Comparison of ENCODE assay signal across 8 cellular contexts in the genomic region with DNA sequence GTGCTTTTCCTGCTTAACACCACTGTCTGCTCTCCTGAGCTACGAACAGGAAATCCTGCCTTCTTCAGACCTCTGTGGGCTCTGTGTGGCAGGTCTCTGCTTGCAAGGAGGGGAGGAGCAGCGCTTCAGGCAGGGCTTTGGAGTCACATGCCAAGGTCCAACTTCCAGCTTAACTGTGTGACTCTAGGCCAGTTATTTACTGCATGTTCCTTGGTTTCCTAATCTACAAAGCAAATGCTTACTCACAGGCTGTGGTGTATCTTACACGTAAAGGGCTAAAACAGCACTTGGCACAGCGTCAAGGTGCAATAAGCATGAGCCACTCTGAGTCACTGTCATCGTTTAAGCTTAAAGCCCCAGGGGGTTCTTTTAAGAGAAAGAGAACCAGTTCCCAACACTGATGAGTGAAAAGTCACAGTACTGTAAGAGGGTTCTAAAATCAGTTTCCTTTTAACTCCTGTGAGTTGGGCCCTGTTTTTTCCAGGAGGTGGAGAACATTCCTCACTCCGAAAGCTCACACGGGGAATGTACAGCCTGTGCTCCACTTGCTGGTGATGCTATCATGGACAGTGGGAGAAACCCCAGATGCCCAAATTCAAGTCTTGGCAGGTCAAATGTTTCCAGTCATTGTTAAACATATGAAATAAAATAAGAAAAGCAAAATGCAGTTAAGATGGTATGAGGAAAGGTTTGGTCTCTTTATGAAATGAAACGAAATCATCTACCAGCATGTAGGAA. TPM values are rescaled to one million over a fixed set of nuclear protein-coding genes. Genes with fewer than 3 reads are reported as not detected.
DNase-seq lines count a peak whose midpoint lies in the region; ATAC-seq and TF ChIP-seq lines count a peak whose summit lies in the region.

No MANE protein-coding gene starts in this region.

- no peaks in the 10 kb centered on the region for H3K79me2 ChIP-seq in smooth muscle cell (ENCODE audit: low read depth)

- peak overlapping the region; percentile 78 for H3K27ac Mint-ChIP-seq in activated naive CD8-positive, alpha-beta T cell

- TF ChIP-seq CTCF in 22Rv1 (IDR thresholded peaks at IDR 0.05) (no peak), left ventricle myocardium inferior (IDR thresholded peaks at IDR 0.05; ENCODE audit: borderline replicate concordance) (no peak), smooth muscle cell (IDR thresholded peaks at IDR 0.05; ENCODE audit: borderline replicate concordance, insufficient read depth, poor library complexity, severe bottlenecking) (no peak)

- peak overlapping the region; percentile 73 for H3K4me2 ChIP-seq in smooth muscle cell

- H3F3A ChIP-seq in smooth muscle cell (ENCODE audit: low read depth) = peaks cover 22% of the 10 kb centered on the region

- peaks cover 36% of the 10 kb centered on the region for H3K36me3 Mint-ChIP-seq in activated naive CD8-positive, alpha-beta T cell

- H2AFZ ChIP-seq in smooth muscle cell (ENCODE audit: low read depth) = no peak overlapping the region

- DNase-seq in NOMO-1 treated with dmso at 0.1 percent for 144 hours (lab: John Stamatoyannopoulos, UW; ENCODE audit: unreplicated experiment) (peak; percentile 93), left ventricle myocardium inferior (peak; percentile 40), smooth muscle cell (lab: John Stamatoyannopoulos, UW; ENCODE audit: unreplicated experiment) (peak; percentile 42)
- no peak for DNase-seq in effector CD8-positive, alpha-beta T cell (lab: John Stamatoyannopoulos, UW)

- peak overlapping the region; percentile 58 for H3K4me3 Mint-ChIP-seq in activated naive CD8-positive, alpha-beta T cell

- H3K9me3 Mint-ChIP-seq in activated naive CD8-positive, alpha-beta T cell (ENCODE audit: low read depth) = no peaks in the 10 kb centered on the region

- no peaks in the 10 kb centered on the region for H3K27me3 Mint-ChIP-seq in activated naive CD8-positive, alpha-beta T cell

- H3K4me1 ChIP-seq in left ventricle myocardium inferior (peaks cover 39% of the 10 kb centered on the region), smooth muscle cell (ENCODE audit: low read depth) (peaks cover 20% of the 10 kb centered on the region)

- intact Hi-C loops in left ventricle myocardium inferior (cut with micrococcal nuclease) = no loop called here

- H3K27me3 ChIP-seq in left ventricle myocardium inferior (ENCODE audit: low read depth) (no peaks in the 10 kb centered on the region), smooth muscle cell (ENCODE audit: low read depth) (no peaks in the 10 kb centered on the region)

- no peaks in the 10 kb centered on the region for H4K20me1 ChIP-seq in smooth muscle cell (ENCODE audit: low read depth)

- H3K9me3 ChIP-seq in left ventricle myocardium inferior (replicated peaks) (no peaks in the 10 kb centered on the region), smooth muscle cell (replicated peaks; ENCODE audit: low read depth) (no peaks in the 10 kb centered on the region)

- H3K4me3 ChIP-seq in left ventricle myocardium inferior = peak overlapping the region; percentile 33
- peak overlapping the region; percentile 12 for H3K4me3 ChIP-seq in smooth muscle cell

- H3K27ac ChIP-seq in 22Rv1 = peak overlapping the region; percentile 90
- H3K27ac ChIP-seq in left ventricle myocardium inferior (replicated peaks) = peak overlapping the region; percentile 86
- peak overlapping the region; percentile 99 for H3K27ac ChIP-seq in smooth muscle cell (ENCODE audit: low read depth)

- peak overlapping the region; percentile 85 for H3K9ac ChIP-seq in smooth muscle cell (ENCODE audit: low read depth)

- H3K4me1 Mint-ChIP-seq in activated naive CD8-positive, alpha-beta T cell (ENCODE audit: low read depth) = peaks cover 29% of the 10 kb centered on the region

- 13% methylated on average over 8 of the region's 8 CpGs for WGBS in smooth muscle cell (ENCODE audit: low lambda C conversion rate)

- ATAC-seq in GM18498 (IDR thresholded peaks at IDR 0.05; ENCODE audit: unreplicated experiment) = peak; percentile 81
- ATAC-seq in HG03139 (IDR thresholded peaks at IDR 0.05; ENCODE audit: unreplicated experiment) = peak; percentile 70

- H3K36me3 ChIP-seq in left ventricle myocardium inferior (peaks cover 30% of the 10 kb centered on the region), smooth muscle cell (ENCODE audit: low read depth) (no peaks in the 10 kb centered on the region)

RNA-seq across cellular contexts. Expression of a gene that starts 54.1 kb away (rescaled TPM):
- 82.8 TPM for total RNA-seq in left ventricle myocardium inferior
- 49.4 and 49.9 TPM in 2 replicates for total RNA-seq in smooth muscle cell
- polyA plus RNA-seq in smooth muscle cell = 117 and 123 TPM in 2 replicates
